8 cellular contexts compared by ENCODE assay signal in the genomic region with DNA sequence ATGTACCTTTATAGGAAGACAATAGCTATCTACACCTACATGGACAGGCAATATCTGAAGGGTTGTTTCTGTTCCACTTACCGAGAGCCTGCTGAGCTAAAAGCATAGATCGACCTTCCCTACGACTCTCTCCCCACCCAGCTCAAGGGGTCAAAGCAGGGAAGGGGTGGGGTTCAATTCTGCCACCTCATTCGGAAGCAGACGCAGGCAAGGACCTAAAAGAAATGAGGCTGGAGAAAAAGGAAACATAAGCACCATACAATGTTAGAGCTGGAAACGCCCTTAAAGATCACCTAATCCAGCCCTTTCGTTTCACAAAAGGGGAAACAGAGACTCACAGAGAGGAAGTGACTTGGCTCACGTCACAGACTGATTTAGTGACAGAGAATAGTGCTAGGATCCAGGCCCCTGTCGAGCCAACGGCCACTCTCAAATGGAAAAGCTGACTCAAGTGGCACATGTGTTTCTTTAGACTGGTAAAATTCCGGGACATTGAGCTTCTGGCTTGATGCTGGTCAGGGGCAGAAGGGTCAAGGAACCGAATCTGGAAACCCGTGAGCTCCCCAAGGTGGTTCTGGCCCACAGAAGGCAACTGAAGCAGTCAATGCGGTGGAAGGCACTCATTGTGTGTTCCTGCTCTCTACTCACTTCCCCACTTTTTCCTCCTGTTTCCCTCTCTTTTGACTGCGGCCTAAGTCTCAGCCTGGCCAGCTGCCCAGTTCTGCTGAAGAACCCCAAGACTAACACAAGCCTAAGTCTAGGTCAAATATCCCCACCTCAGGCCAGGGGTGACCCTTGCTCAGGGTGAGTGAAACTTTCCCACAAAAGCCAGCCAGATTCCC. TPM values are rescaled to one million over a fixed set of nuclear protein-coding genes. Genes with fewer than 3 reads are reported as not detected.
DNase-seq lines count a peak whose midpoint lies in the region; ATAC-seq and TF ChIP-seq lines count a peak whose summit lies in the region.

No MANE protein-coding gene starts in this region.

- H3K4me1 ChIP-seq in OCI-LY1 (ENCODE audit: insufficient read depth, low read length, severe bottlenecking) (peaks cover 98% of the 10 kb centered on the region), body of pancreas (no peaks in the 10 kb centered on the region), mucosa of stomach (ENCODE audit: control insufficient read depth, insufficient read depth, low read length) (no peaks in the 10 kb centered on the region)

- DNase-seq in body of pancreas (peak in 1 of 4 donors; percentile 36), SW 1271 (lab: John Stamatoyannopoulos, UW) (no peak)

- H2AFZ ChIP-seq in OCI-LY1 (ENCODE audit: low read length): no peak overlapping the region

- no peak for TF ChIP-seq POLR2A in body of pancreas (IDR thresholded peaks at IDR 0.05)

- peak overlapping the region; percentile 97 for H3K27ac ChIP-seq in OCI-LY1 (ENCODE audit: low read depth, low read length, poor library complexity, severe bottlenecking)
- H3K27ac ChIP-seq in body of pancreas: peak overlapping the region in 3 of 4 donors; percentile 21 to 73 (median 55)

- H3K4me3 ChIP-seq in OCI-LY1 (ENCODE audit: low read depth, low read length, poor library complexity, severe bottlenecking): peak overlapping the region; percentile 40
- H3K4me3 ChIP-seq in body of pancreas: no peak overlapping the region
- H3K4me3 ChIP-seq in mucosa of stomach (ENCODE audit: low read length): no peak overlapping the region

- H4K20me1 ChIP-seq in OCI-LY1 (ENCODE audit: insufficient read depth, low read length): no peaks in the 10 kb centered on the region

- peaks cover 8% of the 10 kb centered on the region for H3F3A ChIP-seq in OCI-LY1 (ENCODE audit: insufficient read depth, low read length)

- H3K9me3 ChIP-seq in OCI-LY1 (ENCODE audit: low read length) (no peaks in the 10 kb centered on the region), body of pancreas (no peaks in the 10 kb centered on the region), mucosa of stomach (ENCODE audit: control insufficient read depth, low read length) (no peaks in the 10 kb centered on the region)

- intact Hi-C loops in body of pancreas (cut with DNase I): no loop called here

- peaks cover 62% of the 10 kb centered on the region for H3K79me2 ChIP-seq in OCI-LY1 (ENCODE audit: insufficient read depth, low read length)

- no peaks in the 10 kb centered on the region for H3K27me3 ChIP-seq in OCI-LY1 (ENCODE audit: insufficient read depth, low read length)
- H3K27me3 ChIP-seq in body of pancreas: no peaks in the 10 kb centered on the region
- H3K27me3 ChIP-seq in mucosa of stomach (ENCODE audit: control insufficient read depth, insufficient read depth, low read length): no peaks in the 10 kb centered on the region

- H3K9ac ChIP-seq in OCI-LY1 (ENCODE audit: low read length) (peak overlapping the region; percentile 63), mucosa of stomach (ENCODE audit: low read length) (peak overlapping the region; percentile 43)

- no peaks in the 10 kb centered on the region for H3K9me2 ChIP-seq in OCI-LY1 (ENCODE audit: low read depth, low read length)

- H3K4me2 ChIP-seq in OCI-LY1 (ENCODE audit: low read length): peak overlapping the region; percentile 57

- H3K36me3 ChIP-seq in OCI-LY1 (ENCODE audit: insufficient read depth, low read length) (0 out of 2 replicates have a peak, but pooled peaks cover 5% of the 10 kb centered on the region), body of pancreas (replicated peaks in 1 of 2; ENCODE audit: insufficient read depth in 1 of 2, low read depth in 2 of 2) (no peaks in the 10 kb centered on the region), mucosa of stomach (ENCODE audit: control insufficient read depth, insufficient read depth, low read length) (no peaks in the 10 kb centered on the region)

- 52 to 72% methylated on average over 12 to 15 of the region's 15 CpGs for WGBS in body of pancreas, 2 donors

- ATAC-seq in GM18511 (IDR thresholded peaks at IDR 0.05; ENCODE audit: unreplicated experiment) (peak; percentile 49), HG02571 (IDR thresholded peaks at IDR 0.05; ENCODE audit: unreplicated experiment) (peak; percentile 42), body of pancreas (peak; percentile 38), HG03457 (IDR thresholded peaks at IDR 0.05; ENCODE audit: unreplicated experiment) (no peak), HG03045 (IDR thresholded peaks at IDR 0.05; ENCODE audit: unreplicated experiment) (no peak)

- no peak for TF ChIP-seq CTCF in OCI-LY1 (IDR thresholded peaks at IDR 0.05; ENCODE audit: low read length)
- no peak for TF ChIP-seq CTCF in body of pancreas (IDR thresholded peaks at IDR 0.05)

RNA-seq across cellular contexts. Expression of a gene that starts 7.5 kb away (rescaled TPM):
- 1 to 10 TPM; 4.9 to 6.7 TPM for total RNA-seq in body of pancreas

Comparison
In these comparisons a context has a peak if more than half of its experiments do, and no peak if none do; other contexts are left out.
1. ATAC-seq: peak in GM18511 (single experiment), HG02571 (single experiment) and body of pancreas (single experiment); none in HG03457 (single experiment) and HG03045 (single experiment).